Comparison of ENCODE assay signal across 24 cellular contexts in genomic region chr18:9428862-9429661, GRCh38. TPM values are rescaled to one million over a fixed set of nuclear protein-coding genes. Genes with fewer than 3 reads are reported as not detected.
A peak's percentile ranks its signal among the peaks of the same experiment; 100 is the strongest.
DNase-seq lines count a peak whose midpoint lies in the region; ATAC-seq, FAIRE-seq and TF ChIP-seq lines count a peak whose summit lies in the region.
"Had no signal": no experiment of that assay in that cellular context is flagged by ENCODE, and none has a peak within 500 bp of the region (broad histone marks: within the 10 kb centered on the region; RNA-seq: fewer than 3 reads in every experiment).

No MANE protein-coding gene starts in this region.

- H3K4me1 Mint-ChIP-seq in activated naive CD4-positive, alpha-beta T cell treated with anti-CD3 and anti-CD28 coated beads, Interleukin-2, amount 10 ng/mL, durations not matched to agents 7 days and 5 days = no peaks in the 10 kb centered on the region
- H3K4me1 Mint-ChIP-seq in neural progenitor cell = peaks cover 9% of the 10 kb centered on the region

- H2AFZ ChIP-seq in keratinocyte (ENCODE audit: control insufficient read depth, low read length) = peak overlapping the region; percentile 76
- H2AFZ ChIP-seq in neural progenitor cell (replicated peaks) = no peak overlapping the region
- H2AFZ ChIP-seq: PC-9 had no signal

- intact Hi-C loops in stomach (cut with DNase I; ENCODE audit: low total_unique reads) = no loop called here

- H3K4me2 ChIP-seq in keratinocyte (ENCODE audit: control insufficient read depth, extremely low read depth, insufficient read depth, low read depth, low read length) = peak overlapping the region; percentile 79
- H3K4me2 ChIP-seq in neural progenitor cell = no peak overlapping the region
- H3K4me2 ChIP-seq: KMS-11, PC-9 had no signal

- no peaks in the 10 kb centered on the region for H3K36me3 Mint-ChIP-seq in activated naive CD4-positive, alpha-beta T cell treated with anti-CD3 and anti-CD28 coated beads, Interleukin-2, amount 10 ng/mL, durations not matched to agents 7 days and 5 days
- no peaks in the 10 kb centered on the region for H3K36me3 Mint-ChIP-seq in neural progenitor cell
- H3K36me3 Mint-ChIP-seq: activated CD4-positive, alpha-beta memory T cell treated with anti-CD3 and anti-CD28 coated beads for 36 hours; immature natural killer cell had no signal

- H4K20me1 ChIP-seq in keratinocyte (ENCODE audit: control insufficient read depth, extremely low read depth, insufficient read depth, low read length) (no peaks in the 10 kb centered on the region), neural progenitor cell (ENCODE audit: low read depth) (no peaks in the 10 kb centered on the region)

- dilution Hi-C loops in keratinocyte (cut with MboI; ENCODE audit: extremely low pct_ligation_motif_present, low sequenced_read_pairs) = no loop called here

- WGBS in stomach, 5 donors = 87 to 95% (median 91%) methylated on average over 6 of the region's 6 CpGs

- H3K4me3 ChIP-seq in keratinocyte (ENCODE audit: control insufficient read depth in 2 of 3, extremely low read depth in 1 of 3, insufficient read depth in 2 of 3, low read depth in 1 of 3, low read length in 3 of 3) (peak overlapping the region in 2 of 3 experiments; percentile 36 to 44), stomach (no peak overlapping the region), neural progenitor cell (no peak overlapping the region)
- H3K4me3 ChIP-seq: GM12878, heart right ventricle, PC-9, SJSA1, testis had no signal

- H3K9ac ChIP-seq in keratinocyte (ENCODE audit: control insufficient read depth, extremely low read depth, insufficient read depth, low read length) (peak overlapping the region; percentile 29), neural progenitor cell (no peak overlapping the region)
- H3K9ac ChIP-seq: KMS-11 had no signal

- H3F3A ChIP-seq in neural progenitor cell (ENCODE audit: low read depth) = peaks cover 15% of the 10 kb centered on the region

- H3K9me3 ChIP-seq in keratinocyte (ENCODE audit: control insufficient read depth, low read depth, low read length) (peaks cover under 1% of the 10 kb centered on the region), stomach (peaks cover 0 to 13% (median 5%) of the 10 kb centered on the region in 4 donors), neural progenitor cell (ENCODE audit: low read depth) (no peaks in the 10 kb centered on the region)
- H3K9me3 ChIP-seq: SJSA1, testis had no signal

- DNase-seq in GM03348 (ENCODE audit: low spot score) (peak; percentile 46), cerebellar nuclear complex (lab: John Stamatoyannopoulos, UW) (peak; percentile 52 to 78), keratinocyte (ENCODE audit: low read depth, low spot score) (no peak), stomach (no peak), neural progenitor cell (ENCODE audit: low spot score) (no peak)
- no peak for DNase-seq in activated effector memory CD4-positive, alpha-beta T cell treated with anti-CD3 and anti-CD28 coated beads, Interleukin-2, amount 50 U/mL, for 16 hours
- DNase-seq in activated naive CD4-positive, alpha-beta T cell treated with anti-CD3 and anti-CD28 coated beads, Interleukin-2, amount 10 ng/mL, durations not matched to agents 7 days and 5 days = no peak
- DNase-seq: activated CD4-positive, alpha-beta memory T cell treated with anti-CD3 and anti-CD28 coated beads for 36 hours; activated naive CD4-positive, alpha-beta T cell; amygdala; heart right ventricle; immature natural killer cell; left ventricle myocardium superior; NCI-H187; NCI-H226; PC-9; T-helper 2 cell; testis had no signal

- H3K9me3 Mint-ChIP-seq in activated naive CD4-positive, alpha-beta T cell treated with anti-CD3 and anti-CD28 coated beads, Interleukin-2, amount 10 ng/mL, durations not matched to agents 7 days and 5 days = no peaks in the 10 kb centered on the region
- peaks cover 2% of the 10 kb centered on the region for H3K9me3 Mint-ChIP-seq in neural progenitor cell
- H3K9me3 Mint-ChIP-seq: activated CD4-positive, alpha-beta memory T cell treated with anti-CD3 and anti-CD28 coated beads for 36 hours; immature natural killer cell had no signal

- no peak overlapping the region for H3K4me3 Mint-ChIP-seq in activated naive CD4-positive, alpha-beta T cell treated with anti-CD3 and anti-CD28 coated beads, Interleukin-2, amount 10 ng/mL, durations not matched to agents 7 days and 5 days
- H3K4me3 Mint-ChIP-seq in neural progenitor cell = no peak overlapping the region
- H3K4me3 Mint-ChIP-seq: activated CD4-positive, alpha-beta memory T cell treated with anti-CD3 and anti-CD28 coated beads for 36 hours; immature natural killer cell; WTC11 had no signal

- TF ChIP-seq EP300 in stomach (IDR thresholded peaks at IDR 0.05) = no peak

- H3K27ac ChIP-seq in keratinocyte (ENCODE audit: control insufficient read depth, insufficient read depth, low read length) = peak overlapping the region; percentile 91
- peak overlapping the region in 3 of 5 donors; percentile 28 to 47 (median 40) for H3K27ac ChIP-seq in stomach
- H3K27ac ChIP-seq in neural progenitor cell = no peak overlapping the region
- H3K27ac ChIP-seq: heart right ventricle, KMS-11, PC-9, testis had no signal

- TF ChIP-seq CTCF in keratinocyte (optimal IDR thresholded peaks at IDR 0.05 in 1 of 3, IDR thresholded peaks at IDR 0.05 in 1 of 3, conservative IDR thresholded peaks at IDR 0.05 in 1 of 3; ENCODE audit: extremely low read depth in 1 of 3, insufficient read depth in 2 of 3, low read length in 3 of 3) = no peak
- TF ChIP-seq CTCF in stomach (IDR thresholded peaks at IDR 0.05) = no peak
- no peak for TF ChIP-seq CTCF in neural progenitor cell (IDR thresholded peaks at IDR 0.05)

- H3K27me3 Mint-ChIP-seq in activated naive CD4-positive, alpha-beta T cell treated with anti-CD3 and anti-CD28 coated beads, Interleukin-2, amount 10 ng/mL, durations not matched to agents 7 days and 5 days = no peaks in the 10 kb centered on the region
- peaks cover 4% of the 10 kb centered on the region for H3K27me3 Mint-ChIP-seq in neural progenitor cell (ENCODE audit: insufficient read depth, low read depth)

- ATAC-seq in GM18519 (IDR thresholded peaks at IDR 0.05; ENCODE audit: low FRiP score, unreplicated experiment) = no peak
- ATAC-seq: GM12878, left ventricle myocardium superior, WTC11 had no signal

- H3K36me3 ChIP-seq in keratinocyte (ENCODE audit: control insufficient read depth in 2 of 2, extremely low read depth in 1 of 2, insufficient read depth in 2 of 2, low read length in 2 of 2) (no peaks in the 10 kb centered on the region), stomach (no peaks in the 10 kb centered on the region), neural progenitor cell (no peaks in the 10 kb centered on the region)
- H3K36me3 ChIP-seq: heart right ventricle, SJSA1 had no signal

- H3K79me2 ChIP-seq in keratinocyte (ENCODE audit: control insufficient read depth, insufficient read depth, low read length) (no peaks in the 10 kb centered on the region), neural progenitor cell (ENCODE audit: low read depth) (no peaks in the 10 kb centered on the region)

- H3K4me1 ChIP-seq in keratinocyte (ENCODE audit: control insufficient read depth, extremely low read depth, insufficient read depth, low read length) (peaks cover 17% of the 10 kb centered on the region), stomach (peaks cover 0 to 23% (median 10%) of the 10 kb centered on the region in 4 donors), neural progenitor cell (peaks cover 12% of the 10 kb centered on the region)

- peak; percentile 73 for FAIRE-seq in keratinocyte (lab: Jason Lieb, UNC)
- FAIRE-seq: GM12878, H1 had no signal

- no peaks in the 10 kb centered on the region for H3K27me3 ChIP-seq in keratinocyte (ENCODE audit: control insufficient read depth, extremely low read depth, insufficient read depth, low read length)
- H3K27me3 ChIP-seq in stomach = no peaks in the 10 kb centered on the region
- no peaks in the 10 kb centered on the region for H3K27me3 ChIP-seq in neural progenitor cell
- H3K27me3 ChIP-seq: heart right ventricle, SJSA1, testis had no signal

- CTCF ChIA-PET in activated naive CD4-positive, alpha-beta T cell treated with anti-CD3 and anti-CD28 coated beads, Interleukin-2, amount 10 ng/mL, durations not matched to agents 7 days and 5 days (lab: Charles Lee) = no interaction called here

- H3K27ac Mint-ChIP-seq in activated naive CD4-positive, alpha-beta T cell treated with anti-CD3 and anti-CD28 coated beads, Interleukin-2, amount 10 ng/mL, durations not matched to agents 7 days and 5 days = no peak overlapping the region
- H3K27ac Mint-ChIP-seq in neural progenitor cell = no peak overlapping the region
- H3K27ac Mint-ChIP-seq: activated CD4-positive, alpha-beta memory T cell treated with anti-CD3 and anti-CD28 coated beads for 36 hours; immature natural killer cell; WTC11 had no signal

- TF ChIP-seq POLR2A in stomach (IDR thresholded peaks at IDR 0.05) = no peak

- H3K9me1 ChIP-seq in keratinocyte (ENCODE audit: control insufficient read depth, extremely low read depth, insufficient read depth, low read length) = no peaks in the 10 kb centered on the region

RNA-seq across cellular contexts. Expression of gene RALBP1, which starts 46.3 kb away (rescaled TPM):
- 47.6 to 49.8 TPM (median 48.1 TPM) in 3 replicates for polyA plus RNA-seq in keratinocyte
- 155 TPM for polyA plus RNA-seq in keratinocyte (2011; ENCODE audit: low read depth)
- 51.1 and 56.1 TPM in 2 replicates for polyA plus RNA-seq in keratinocyte (2011; cell fraction: cytosol; rRNA removed)
- 34.1 and 36.4 TPM in 2 replicates for polyA plus RNA-seq in keratinocyte (2011; cell fraction: nucleus; rRNA removed)
- 48.4 and 56.6 TPM in 2 replicates for polyA plus RNA-seq in keratinocyte (2012; ENCODE audit: low replicate concordance)
- 28.2 to 47.3 TPM (median 44.7 TPM) in 3 replicates for polyA minus RNA-seq in keratinocyte
- polyA minus RNA-seq in keratinocyte (2011; cell fraction: cytosol; rRNA and poly(A)+ RNA removed) = 59.5 TPM
- polyA minus RNA-seq in keratinocyte (2011; cell fraction: nucleus; rRNA and poly(A)+ RNA removed) = 16.9 and 28.2 TPM in 2 replicates
- 100 to 1,000 TPM in 1 of 5 donors, 10 to 100 TPM in 4; 15.2 to 182 (median 48.8) TPM for total RNA-seq in stomach
- polyA plus RNA-seq in stomach = 10 to 100 TPM; 20.0 to 40.6 (median 28.3) TPM
- total RNA-seq in neural progenitor cell (ENCODE audit: low replicate concordance) = 61.5 and 84.7 TPM in 2 replicates

Comparison
In these comparisons a context has a peak if more than half of its experiments do, and no peak if none do; other contexts are left out.
1. DNase-seq: peak in GM03348 (single experiment) and cerebellar nuclear complex (2 of 2); none in keratinocyte (single experiment), stomach (single experiment), activated effector memory CD4-positive, alpha-beta T cell treated with anti-CD3 and anti-CD28 coated beads, Interleukin-2, amount 50 U/mL, for 16 hours (single experiment), activated naive CD4-positive, alpha-beta T cell treated with anti-CD3 and anti-CD28 coated beads, Interleukin-2, amount 10 ng/mL, durations not matched to agents 7 days and 5 days (single experiment) and neural progenitor cell (single experiment).
2. H3K4me3 ChIP-seq: peak in keratinocyte (2 of 3); none in stomach (0 of 4) and neural progenitor cell (single experiment).